24 cellular contexts compared by ENCODE assay signal in the genomic region with DNA sequence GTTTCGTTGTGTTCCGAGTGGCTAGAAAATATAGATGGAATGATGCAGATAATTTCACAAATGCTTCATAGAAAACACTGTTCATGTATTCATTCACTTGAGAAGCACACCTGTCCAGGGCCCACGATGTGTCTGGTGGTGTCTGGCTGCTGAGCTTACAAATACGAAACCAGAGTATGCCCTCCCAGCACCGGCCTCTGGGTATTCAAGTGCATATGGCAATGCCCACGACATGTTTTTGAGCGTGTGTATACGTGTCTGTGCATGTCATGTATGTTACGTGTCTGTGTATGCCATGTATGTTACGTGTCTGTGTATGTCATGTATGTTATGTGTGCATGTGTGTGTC. TPM values are rescaled to one million over a fixed set of nuclear protein-coding genes. Genes with fewer than 3 reads are reported as not detected.
DNase-seq lines count a peak whose midpoint lies in the region; ATAC-seq, FAIRE-seq and TF ChIP-seq lines count a peak whose summit lies in the region.
"Had no signal": no experiment of that assay in that cellular context is flagged by ENCODE, and none has a peak within 500 bp of the region (broad histone marks: within the 10 kb centered on the region; RNA-seq: fewer than 3 reads in every experiment).

No MANE protein-coding gene starts in this region.

- no peak overlapping the region for H2AFZ ChIP-seq in neural progenitor cell (replicated peaks)

- H3K4me3 Mint-ChIP-seq in activated T-cell treated with anti-CD3 and anti-CD28 coated beads, Interleukin-2, amount 50 U/mL, for 24 hours, result no peak overlapping the region
- H3K4me3 Mint-ChIP-seq in activated CD8-positive, alpha-beta T cell treated with anti-CD3 and anti-CD28 coated beads for 36 hours, result no peak overlapping the region
- no peak overlapping the region for H3K4me3 Mint-ChIP-seq in naive thymus-derived CD8-positive, alpha-beta T cell
- no peak overlapping the region for H3K4me3 Mint-ChIP-seq in neural progenitor cell
- H3K4me3 Mint-ChIP-seq: CD8-positive, alpha-beta T cell had no signal

- no peaks in the 10 kb centered on the region for H3K27me3 ChIP-seq in esophagus muscularis mucosa
- no peaks in the 10 kb centered on the region for H3K27me3 ChIP-seq in neural progenitor cell
- H3K27me3 ChIP-seq: BLaER1 had no signal

- TF ChIP-seq POLR2A in GM12891 (IDR thresholded peaks at IDR 0.05; ENCODE audit: low read depth, low read length) (no peak), esophagus muscularis mucosa (IDR thresholded peaks at IDR 0.05; ENCODE audit: low read depth) (no peak)

- H3K4me2 ChIP-seq in neural progenitor cell, result no peak overlapping the region
- H3K4me2 ChIP-seq: BLaER1 had no signal

- FAIRE-seq in GM12891 (lab: Jason Lieb, UNC), result peak; percentile 83

- no peaks in the 10 kb centered on the region for H3K27me3 Mint-ChIP-seq in activated T-cell treated with anti-CD3 and anti-CD28 coated beads, Interleukin-2, amount 50 U/mL, for 24 hours
- no peaks in the 10 kb centered on the region for H3K27me3 Mint-ChIP-seq in activated CD8-positive, alpha-beta T cell treated with anti-CD3 and anti-CD28 coated beads for 36 hours
- H3K27me3 Mint-ChIP-seq in naive thymus-derived CD8-positive, alpha-beta T cell, result peaks cover 0 to 3% (median 0%) of the 10 kb centered on the region in 5 donors
- H3K27me3 Mint-ChIP-seq in neural progenitor cell (ENCODE audit: insufficient read depth, low read depth), result peaks cover 6% of the 10 kb centered on the region

- no peak for TF ChIP-seq EP300 in esophagus muscularis mucosa (IDR thresholded peaks at IDR 0.05)

- H3K4me1 ChIP-seq in esophagus muscularis mucosa, result peaks cover 0 to 4% (median 0%) of the 10 kb centered on the region in 4 donors
- no peaks in the 10 kb centered on the region for H3K4me1 ChIP-seq in neural progenitor cell

- intact Hi-C loops in activated CD8-positive, alpha-beta T cell treated with anti-CD3 and anti-CD28 coated beads for 36 hours (cut with micrococcal nuclease), result no loop called here
- intact Hi-C loops in esophagus muscularis mucosa (cut with DNase I), result no loop called here

- peaks cover 0 to 1% (median 0%) of the 10 kb centered on the region in 4 donors for H3K9me3 ChIP-seq in esophagus muscularis mucosa
- no peaks in the 10 kb centered on the region for H3K9me3 ChIP-seq in neural progenitor cell (ENCODE audit: low read depth)
- H3K9me3 ChIP-seq: BLaER1 had no signal

- no peaks in the 10 kb centered on the region for H3K36me3 ChIP-seq in esophagus muscularis mucosa
- no peaks in the 10 kb centered on the region for H3K36me3 ChIP-seq in neural progenitor cell
- H3K36me3 ChIP-seq: BLaER1 had no signal

- H3K4me1 Mint-ChIP-seq in activated T-cell treated with anti-CD3 and anti-CD28 coated beads, Interleukin-2, amount 50 U/mL, for 24 hours (ENCODE audit: low read depth), result peaks cover 47% of the 10 kb centered on the region
- H3K4me1 Mint-ChIP-seq in activated CD8-positive, alpha-beta T cell treated with anti-CD3 and anti-CD28 coated beads for 36 hours (ENCODE audit: low read depth), result peaks cover 61% of the 10 kb centered on the region
- peaks cover 3 to 5% (median 4%) of the 10 kb centered on the region in 4 donors for H3K4me1 Mint-ChIP-seq in naive thymus-derived CD8-positive, alpha-beta T cell
- no peaks in the 10 kb centered on the region for H3K4me1 Mint-ChIP-seq in neural progenitor cell

- H4K20me1 ChIP-seq in neural progenitor cell (ENCODE audit: low read depth), result no peaks in the 10 kb centered on the region
- H4K20me1 ChIP-seq: BLaER1 had no signal

- no peaks in the 10 kb centered on the region for H3F3A ChIP-seq in neural progenitor cell (ENCODE audit: low read depth)

- TF ChIP-seq CTCF in activated CD8-positive, alpha-beta T cell treated with anti-CD3 and anti-CD28 coated beads for 36 hours (IDR thresholded peaks at IDR 0.05), result no peak
- TF ChIP-seq CTCF in esophagus muscularis mucosa (IDR thresholded peaks at IDR 0.05) (no peak), neural progenitor cell (IDR thresholded peaks at IDR 0.05) (no peak)

- H3K27ac Mint-ChIP-seq in activated T-cell treated with anti-CD3 and anti-CD28 coated beads, Interleukin-2, amount 50 U/mL, for 24 hours, result peak overlapping the region; percentile 57
- H3K27ac Mint-ChIP-seq in activated CD8-positive, alpha-beta T cell treated with anti-CD3 and anti-CD28 coated beads for 36 hours, result no peak overlapping the region
- H3K27ac Mint-ChIP-seq in naive thymus-derived CD8-positive, alpha-beta T cell, result no peak overlapping the region
- H3K27ac Mint-ChIP-seq in neural progenitor cell, result no peak overlapping the region
- H3K27ac Mint-ChIP-seq: CD8-positive, alpha-beta T cell had no signal

- H3K4me3 ChIP-seq in esophagus muscularis mucosa (no peak overlapping the region), neural progenitor cell (no peak overlapping the region)
- H3K4me3 ChIP-seq: BLaER1 had no signal

- no peak for ATAC-seq in activated CD8-positive, alpha-beta T cell treated with anti-CD3 and anti-CD28 coated beads for 36 hours
- no peak for ATAC-seq in naive thymus-derived CD8-positive, alpha-beta T cell
- ATAC-seq: CD8-positive, alpha-beta T cell had no signal

- 75% methylated on average over 10 of the region's 10 CpGs for WGBS in esophagus muscularis mucosa

- H3K27ac ChIP-seq in esophagus muscularis mucosa (replicated peaks in 1 of 4) (no peak overlapping the region), neural progenitor cell (no peak overlapping the region)
- H3K27ac ChIP-seq: BLaER1, HL-60 had no signal

- CTCF ChIA-PET in activated CD8-positive, alpha-beta T cell treated with anti-CD3 and anti-CD28 coated beads for 36 hours (lab: Charles Lee), result interaction anchor here (1.3 to 1.8 kb wide), 2 partner anchors 9 to 10 kb away, joined by 5 to 7 read pairs; no protein-coding TSS in a partner anchor

- no peaks in the 10 kb centered on the region for H3K9me3 Mint-ChIP-seq in activated T-cell treated with anti-CD3 and anti-CD28 coated beads, Interleukin-2, amount 50 U/mL, for 24 hours
- H3K9me3 Mint-ChIP-seq in activated CD8-positive, alpha-beta T cell treated with anti-CD3 and anti-CD28 coated beads for 36 hours, result no peaks in the 10 kb centered on the region
- H3K9me3 Mint-ChIP-seq in naive thymus-derived CD8-positive, alpha-beta T cell, result no peaks in the 10 kb centered on the region
- no peaks in the 10 kb centered on the region for H3K9me3 Mint-ChIP-seq in neural progenitor cell
- H3K9me3 Mint-ChIP-seq: CD8-positive, alpha-beta T cell had no signal

- no peak overlapping the region for H3K9ac ChIP-seq in neural progenitor cell
- H3K9ac ChIP-seq: BLaER1 had no signal

- POLR2A ChIA-PET in activated CD8-positive, alpha-beta T cell treated with anti-CD3 and anti-CD28 coated beads for 36 hours (lab: Charles Lee), result no interaction called here
- POLR2A ChIA-PET in naive thymus-derived CD8-positive, alpha-beta T cell (lab: Charles Lee), result no interaction called here

- no peak for DNase-seq in activated T-cell treated with anti-CD3 and anti-CD28 coated beads, Interleukin-2, amount 50 U/mL, for 24 hours
- no peak for DNase-seq in activated T-cell treated with anti-CD3 and anti-CD28 coated beads, Interleukin-2, amount 50 U/mL, for 1 hour
- DNase-seq in GM12891 (ENCODE audit: insufficient read length, low spot score) (no peak), esophagus muscularis mucosa (ENCODE audit: extremely low spot score) (peak; percentile 75), NCI-H345 treated with DMSO at 0.1 percent for 48 hours (lab: John Stamatoyannopoulos, UW; ENCODE audit: unreplicated experiment) (no peak), neural progenitor cell (ENCODE audit: low spot score) (no peak)
- peak; percentile 1 for DNase-seq in activated CD8-positive, alpha-beta T cell treated with anti-CD3 and anti-CD28 coated beads for 36 hours
- DNase-seq in naive thymus-derived CD8-positive, alpha-beta T cell, result no peak
- DNase-seq: Calu3; CD8-positive, alpha-beta T cell; NCI-H1417; NCI-H187; NCI-H2107; NCI-H2227 treated with DMSO at 0.1 percent for 48 hours; NCI-H524; NCI-H82; OCI-M1; Right ventricle myocardium superior had no signal

- H3K79me2 ChIP-seq in neural progenitor cell (ENCODE audit: low read depth), result no peaks in the 10 kb centered on the region

- H3K36me3 Mint-ChIP-seq in activated T-cell treated with anti-CD3 and anti-CD28 coated beads, Interleukin-2, amount 50 U/mL, for 24 hours (ENCODE audit: low read depth), result peaks cover 97% of the 10 kb centered on the region
- peaks cover 93% of the 10 kb centered on the region for H3K36me3 Mint-ChIP-seq in activated CD8-positive, alpha-beta T cell treated with anti-CD3 and anti-CD28 coated beads for 36 hours (ENCODE audit: low read depth)
- H3K36me3 Mint-ChIP-seq in naive thymus-derived CD8-positive, alpha-beta T cell, result no peaks in the 10 kb centered on the region
- no peaks in the 10 kb centered on the region for H3K36me3 Mint-ChIP-seq in neural progenitor cell

TF ChIP-seq in GM12891, 5 proteins besides CTCF, POLR2A, EP300 and RAD21:
- TF ChIP-seq POLR2AphosphoS5 (IDR thresholded peaks at IDR 0.05; ENCODE audit: low read depth, low read length) (no peak), SPI1 (IDR thresholded peaks at IDR 0.05; ENCODE audit: low read depth, low read length) (no peak), TAF1 (IDR thresholded peaks at IDR 0.05; ENCODE audit: low read depth, low read length) (no peak), PAX5 (IDR thresholded peaks at IDR 0.05; ENCODE audit: insufficient read depth, low read length, severe bottlenecking) (no peak), POU2F2 (IDR thresholded peaks at IDR 0.05; ENCODE audit: low read depth, low read length) (no peak)

RNA-seq across cellular contexts. Expression of gene IL2RA, which starts 37.9 kb away (rescaled TPM):
- polyA plus RNA-seq in GM12891 (2012; ENCODE audit: low read depth, missing spikeins), result 5.0 TPM
- 100 to 1,000 TPM; 868 to 874 TPM for total RNA-seq in activated CD8-positive, alpha-beta T cell treated with anti-CD3 and anti-CD28 coated beads for 36 hours
- total RNA-seq in esophagus muscularis mucosa, result 10 to 100 TPM in 1 of 4 donors, 1 to 10 TPM in 1, under 1 TPM in 2; 0.39 to 17.4 (median 1.1) TPM
- 1 to 10 TPM; 1.0 to 1.4 TPM for total RNA-seq in naive thymus-derived CD8-positive, alpha-beta T cell
- polyA plus RNA-seq in naive thymus-derived CD8-positive, alpha-beta T cell, result under 1 TPM; 0.07 to 0.25 (median 0.16) TPM
- not detected in 2 replicates for total RNA-seq in neural progenitor cell (ENCODE audit: low replicate concordance)
- total RNA-seq: A673, Calu3, H4, HT1080, M059J had no signal

RNA-seq across cellular contexts. Expression of gene IL15RA, which starts 47.0 kb away (rescaled TPM):
- polyA plus RNA-seq in GM12891 (2012; ENCODE audit: low read depth, missing spikeins), result 7.4 TPM
- 10 to 100 TPM; 23.5 to 25.1 TPM for total RNA-seq in activated CD8-positive, alpha-beta T cell treated with anti-CD3 and anti-CD28 coated beads for 36 hours
- total RNA-seq in esophagus muscularis mucosa, result 10 to 100 TPM; 19.5 to 30.1 (median 24.2) TPM
- total RNA-seq in naive thymus-derived CD8-positive, alpha-beta T cell, result 1 to 10 TPM; 3.6 to 5.4 TPM
- 1 to 10 TPM; 3.6 to 4.7 (median 3.8) TPM for polyA plus RNA-seq in naive thymus-derived CD8-positive, alpha-beta T cell
- total RNA-seq in neural progenitor cell (ENCODE audit: low replicate concordance), result not detected in 2 replicates

Comparison
In these comparisons a context has a peak if more than half of its experiments do, and no peak if none do; other contexts are left out.
1. DNase-seq: peak in activated CD8-positive, alpha-beta T cell treated with anti-CD3 and anti-CD28 coated beads for 36 hours (single experiment) and esophagus muscularis mucosa (single experiment); none in activated T-cell treated with anti-CD3 and anti-CD28 coated beads, Interleukin-2, amount 50 U/mL, for 24 hours (single experiment), activated T-cell treated with anti-CD3 and anti-CD28 coated beads, Interleukin-2, amount 50 U/mL, for 1 hour (single experiment), GM12891 (single experiment), NCI-H345 treated with DMSO at 0.1 percent for 48 hours (single experiment), naive thymus-derived CD8-positive, alpha-beta T cell (0 of 10) and neural progenitor cell (single experiment).
2. RNA of gene IL2RA, which starts 37.9 kb away (total RNA-seq): 868 to 874 TPM in activated CD8-positive, alpha-beta T cell treated with anti-CD3 and anti-CD28 coated beads for 36 hours; 0.39 to 17.4 TPM in esophagus muscularis mucosa, 1.0 to 1.4 TPM in naive thymus-derived CD8-positive, alpha-beta T cell and not detected in neural progenitor cell; every median in the first group is over 10 times any median in the second.